In genomic region chr2:152820048-152820447, GRCh38 we compare ENCODE assay signal across 5 cellular contexts.
"Had no signal": no experiment of that assay in that cellular context is flagged by ENCODE, and none has a peak within 500 bp of the region (broad histone marks: within the 10 kb centered on the region; RNA-seq: fewer than 3 reads in every experiment).

No MANE protein-coding gene starts in this region.

- H3K36me3 Mint-ChIP-seq: IgD-negative memory B cell had no signal

- H3K4me1 Mint-ChIP-seq: IgD-negative memory B cell had no signal

- H3K4me3 Mint-ChIP-seq: GM23338, H9, IgD-negative memory B cell had no signal

- H3K27ac Mint-ChIP-seq: GM23338, H9, IgD-negative memory B cell had no signal

- DNase-seq: H9, HCEC 1CT had no signal

- H3K9me3 Mint-ChIP-seq: GM23338, H9, IgD-negative memory B cell had no signal

- ATAC-seq: GM23338, HepG2 had no signal
